ENCODE assay signal across 17 cellular contexts in genomic region chr3:49058011-49058410, GRCh38. TPM values are rescaled to one million over a fixed set of nuclear protein-coding genes. Genes with fewer than 3 reads are reported as not detected.
DNase-seq lines count a peak whose midpoint lies in the region; ATAC-seq, FAIRE-seq and TF ChIP-seq lines count a peak whose summit lies in the region.
"Had no signal": no experiment of that assay in that cellular context is flagged by ENCODE, and none has a peak within 500 bp of the region (broad histone marks: within the 10 kb centered on the region; RNA-seq: fewer than 3 reads in every experiment).

No MANE protein-coding gene starts in this region.

- H3K4me2 ChIP-seq in astrocyte (ENCODE audit: low read length): no peak overlapping the region
- H3K4me2 ChIP-seq in trophoblast cell (ENCODE audit: low read length): no peak overlapping the region
- H3K4me2 ChIP-seq: GM23338 had no signal

- peak overlapping the region; percentile 23 for H3K27ac Mint-ChIP-seq in astrocyte (ENCODE audit: unreplicated experiment)
- no peak overlapping the region for H3K27ac Mint-ChIP-seq in activated T-cell treated with anti-CD3 and anti-CD28 coated beads, Interleukin-2, amount 50 U/mL, for 72 hours
- H3K27ac Mint-ChIP-seq: CD8-positive, alpha-beta T cell; GM23338; IgD-negative memory B cell had no signal

- FAIRE-seq in astrocyte (lab: Jason Lieb, UNC): no peak

- in situ Hi-C loops in Caki2 (cut with HindIII; ENCODE audit: low pct_unique_long_range_greater_than_20kb, low sequenced_read_pairs) (no loop called here), brain microvascular endothelial cell (cut with HindIII; ENCODE audit: low pct_ligation_motif_present, low sequenced_read_pairs) (no loop called here)

- no peak overlapping the region for H4K8ac ChIP-seq in trophoblast cell (ENCODE audit: low read depth, low read length)

- H2BK5ac ChIP-seq in trophoblast cell (ENCODE audit: low read depth, low read length, poor library complexity): no peak overlapping the region

- TF ChIP-seq CTCF in astrocyte (IDR thresholded peaks at IDR 0.05; ENCODE audit: insufficient read depth, low read depth, low read length) (no peak), brain microvascular endothelial cell (IDR thresholded peaks at IDR 0.05; ENCODE audit: low read depth, low read length, missing control alignments) (no peak)

- DNase-seq in Caki2 (ENCODE audit: low read depth) (peak; percentile 4), astrocyte (ENCODE audit: low read depth) (no peak), glomerular visceral epithelial cell (ENCODE audit: extremely low spot score) (peak; percentile 7), trophoblast cell (peak; percentile 4 to 40), NCI-H345 (lab: John Stamatoyannopoulos, UW) (no peak), brain microvascular endothelial cell (no peak)
- DNase-seq in activated T-cell treated with anti-CD3 and anti-CD28 coated beads, Interleukin-2, amount 50 U/mL, for 72 hours: no peak
- DNase-seq: CD8-positive, alpha-beta T cell; COR-L47; DND-41; GF-D8; H7 had no signal

- H3K4me3 ChIP-seq in astrocyte (ENCODE audit: insufficient read depth, low read depth, low read length): no peak overlapping the region
- no peak overlapping the region for H3K4me3 ChIP-seq in trophoblast cell (ENCODE audit: low read depth, low read length)
- H3K4me3 ChIP-seq in brain microvascular endothelial cell (ENCODE audit: low read depth, low read length): no peak overlapping the region
- H3K4me3 ChIP-seq: GM23338 had no signal

- H4K20me1 ChIP-seq in astrocyte (ENCODE audit: insufficient read depth, low read length): peaks cover 50% of the 10 kb centered on the region

- H4K12ac ChIP-seq in trophoblast cell (ENCODE audit: low read depth, low read length): no peak overlapping the region

- H2AK5ac ChIP-seq in trophoblast cell (ENCODE audit: low read length): no peak overlapping the region

- no peak overlapping the region for H3K4me3 Mint-ChIP-seq in astrocyte (ENCODE audit: unreplicated experiment)
- no peak overlapping the region for H3K4me3 Mint-ChIP-seq in activated T-cell treated with anti-CD3 and anti-CD28 coated beads, Interleukin-2, amount 50 U/mL, for 72 hours
- H3K4me3 Mint-ChIP-seq: CD14-positive monocyte; CD8-positive, alpha-beta T cell; GM23338; IgD-negative memory B cell had no signal

- H3K14ac ChIP-seq in trophoblast cell (ENCODE audit: low read length): no peak overlapping the region

- no peak overlapping the region for H2BK120ac ChIP-seq in trophoblast cell (ENCODE audit: insufficient read depth, low read length, poor library complexity)

- no CpG with 5 or more reads among the region's 7 CpGs for WGBS in trophoblast cell (ENCODE audit: extremely low coverage, insufficient coverage, insufficient read length)

- H2AFZ ChIP-seq in astrocyte (ENCODE audit: low read depth, low read length) (no peak overlapping the region), trophoblast cell (ENCODE audit: insufficient read depth, low read length, poor library complexity) (no peak overlapping the region)
- H2AFZ ChIP-seq: GM23338 had no signal

- H3K36me3 ChIP-seq in astrocyte (ENCODE audit: insufficient read depth, low read length) (peaks cover 30% of the 10 kb centered on the region), trophoblast cell (ENCODE audit: control insufficient read depth in 1 of 2, insufficient read depth in 2 of 2, low read length in 2 of 2) (peaks cover 49 to 52% of the 10 kb centered on the region in 2 experiments), brain microvascular endothelial cell (replicated peaks) (peaks cover 42% of the 10 kb centered on the region)

- H3K9me3 ChIP-seq in astrocyte (ENCODE audit: insufficient read depth, low read depth, low read length): no peaks in the 10 kb centered on the region
- peaks cover 2% of the 10 kb centered on the region for H3K9me3 ChIP-seq in trophoblast cell (ENCODE audit: insufficient read depth, low read depth, low read length)

- H3K79me2 ChIP-seq in astrocyte (ENCODE audit: insufficient read depth, low read length) (peaks cover 47% of the 10 kb centered on the region), trophoblast cell (ENCODE audit: control insufficient read depth, insufficient read depth, low read length, poor library complexity) (no peaks in the 10 kb centered on the region)

- H3K4ac ChIP-seq in trophoblast cell (ENCODE audit: low read depth, low read length): no peak overlapping the region

- no peaks in the 10 kb centered on the region for H3K27me3 ChIP-seq in astrocyte (ENCODE audit: insufficient read depth, low read length)
- no peaks in the 10 kb centered on the region for H3K27me3 ChIP-seq in trophoblast cell (ENCODE audit: insufficient read depth, low read length)
- H3K27me3 ChIP-seq in brain microvascular endothelial cell (replicated peaks): no peaks in the 10 kb centered on the region

- H3K18ac ChIP-seq in trophoblast cell (ENCODE audit: low read length): no peak overlapping the region

- no peaks in the 10 kb centered on the region for H3K27me3 Mint-ChIP-seq in astrocyte (ENCODE audit: low read depth, unreplicated experiment)
- no peaks in the 10 kb centered on the region for H3K27me3 Mint-ChIP-seq in activated T-cell treated with anti-CD3 and anti-CD28 coated beads, Interleukin-2, amount 50 U/mL, for 72 hours (ENCODE audit: low read depth)
- H3K27me3 Mint-ChIP-seq: IgD-negative memory B cell had no signal

- H3K9me3 Mint-ChIP-seq in astrocyte (ENCODE audit: unreplicated experiment): no peaks in the 10 kb centered on the region
- no peaks in the 10 kb centered on the region for H3K9me3 Mint-ChIP-seq in activated T-cell treated with anti-CD3 and anti-CD28 coated beads, Interleukin-2, amount 50 U/mL, for 72 hours
- H3K9me3 Mint-ChIP-seq: CD8-positive, alpha-beta T cell; GM23338; IgD-negative memory B cell had no signal

- no peak overlapping the region for H3K27ac ChIP-seq in astrocyte (ENCODE audit: low read depth, low read length)
- no peak overlapping the region for H3K27ac ChIP-seq in trophoblast cell (ENCODE audit: low read depth, low read length)
- no peak overlapping the region for H3K27ac ChIP-seq in brain microvascular endothelial cell
- H3K27ac ChIP-seq: 22Rv1 had no signal

- H3K9ac ChIP-seq in astrocyte (ENCODE audit: low read length) (no peak overlapping the region), trophoblast cell (ENCODE audit: low read length) (no peak overlapping the region)

- no peaks in the 10 kb centered on the region for H3K4me1 Mint-ChIP-seq in astrocyte (ENCODE audit: low read depth, unreplicated experiment)
- no peaks in the 10 kb centered on the region for H3K4me1 Mint-ChIP-seq in activated T-cell treated with anti-CD3 and anti-CD28 coated beads, Interleukin-2, amount 50 U/mL, for 72 hours (ENCODE audit: low read depth)
- H3K4me1 Mint-ChIP-seq: CD14-positive monocyte, GM23338 had no signal

- H2BK12ac ChIP-seq in trophoblast cell (ENCODE audit: low read length): no peak overlapping the region

- no peak overlapping the region for H4K91ac ChIP-seq in trophoblast cell (ENCODE audit: low read depth, low read length)

- no peak overlapping the region for H3K23ac ChIP-seq in trophoblast cell (ENCODE audit: low read length)

- peaks cover 19% of the 10 kb centered on the region for H3K36me3 Mint-ChIP-seq in astrocyte (ENCODE audit: low read depth, unreplicated experiment)
- H3K36me3 Mint-ChIP-seq in activated T-cell treated with anti-CD3 and anti-CD28 coated beads, Interleukin-2, amount 50 U/mL, for 72 hours (ENCODE audit: insufficient read depth in 2 of 2): peaks cover 4 to 19% of the 10 kb centered on the region in 2 donors
- H3K36me3 Mint-ChIP-seq: IgD-negative memory B cell had no signal

- no peaks in the 10 kb centered on the region for H3K4me1 ChIP-seq in astrocyte (ENCODE audit: insufficient read depth, low read length)
- H3K4me1 ChIP-seq in trophoblast cell (ENCODE audit: control insufficient read depth in 1 of 2, insufficient read depth in 2 of 2, low read length in 2 of 2): no peaks in the 10 kb centered on the region

- no peaks in the 10 kb centered on the region for H3K79me1 ChIP-seq in trophoblast cell (ENCODE audit: low read length)

- no peak for ATAC-seq in activated T-cell treated with anti-CD3 and anti-CD28 coated beads, Interleukin-2, amount 50 U/mL, for 72 hours (replicated peaks in 1 of 2)
- no peak for ATAC-seq in GM21576 (IDR thresholded peaks at IDR 0.05; ENCODE audit: unreplicated experiment)
- ATAC-seq: CD8-positive, alpha-beta T cell; GM23338 had no signal

RNA-seq across cellular contexts. Expression of gene IMPDH2, which starts 28.8 kb away (rescaled TPM):
- 222 and 291 TPM in 2 replicates for total RNA-seq in Caki2 (2014; rRNA removed; shearing (Covaris generic); ENCODE audit: low replicate concordance)
- total RNA-seq in astrocyte: 111 and 119 TPM in 2 replicates
- 226 and 229 TPM in 2 replicates for polyA plus RNA-seq in trophoblast cell (2013)
- 100 to 1,000 TPM; 490 to 562 TPM for total RNA-seq in activated T-cell treated with anti-CD3 and anti-CD28 coated beads, Interleukin-2, amount 50 U/mL, for 72 hours

RNA-seq across cellular contexts. Expression of gene QRICH1, which starts 35.9 kb away (rescaled TPM):
- total RNA-seq in Caki2 (2014; rRNA removed; shearing (Covaris generic); ENCODE audit: low replicate concordance): 88.8 and 107 TPM in 2 replicates
- total RNA-seq in astrocyte: 109 and 119 TPM in 2 replicates
- polyA plus RNA-seq in trophoblast cell (2013): 118 and 121 TPM in 2 replicates
- total RNA-seq in activated T-cell treated with anti-CD3 and anti-CD28 coated beads, Interleukin-2, amount 50 U/mL, for 72 hours: 100 to 1,000 TPM; 120 to 123 TPM

RNA-seq across cellular contexts. Expression of gene NDUFAF3, which starts 36.1 kb away (rescaled TPM):
- total RNA-seq in Caki2 (2014; rRNA removed; shearing (Covaris generic); ENCODE audit: low replicate concordance): 170 and 175 TPM in 2 replicates
- total RNA-seq in astrocyte: 75.4 and 84.8 TPM in 2 replicates
- polyA plus RNA-seq in trophoblast cell (2013): 59.8 and 65.4 TPM in 2 replicates
- total RNA-seq in activated T-cell treated with anti-CD3 and anti-CD28 coated beads, Interleukin-2, amount 50 U/mL, for 72 hours: 10 to 100 TPM; 31.9 to 35.1 TPM

RNA-seq across cellular contexts. Expression of gene DALRD3, which starts 39.6 kb away (rescaled TPM):
- 63.4 and 69.7 TPM in 2 replicates for total RNA-seq in Caki2 (2014; rRNA removed; shearing (Covaris generic); ENCODE audit: low replicate concordance)
- 18.5 and 25.1 TPM in 2 replicates for total RNA-seq in astrocyte
- polyA plus RNA-seq in trophoblast cell (2013): 26.4 and 27.5 TPM in 2 replicates
- total RNA-seq in activated T-cell treated with anti-CD3 and anti-CD28 coated beads, Interleukin-2, amount 50 U/mL, for 72 hours: 10 to 100 TPM; 24.8 to 29.8 TPM

RNA-seq across cellular contexts. Expression of gene QARS1, which starts 46.5 kb away (rescaled TPM):
- 241 and 326 TPM in 2 replicates for total RNA-seq in Caki2 (2014; rRNA removed; shearing (Covaris generic); ENCODE audit: low replicate concordance)
- 189 and 231 TPM in 2 replicates for total RNA-seq in astrocyte
- 390 and 404 TPM in 2 replicates for polyA plus RNA-seq in trophoblast cell (2013)
- 100 to 1,000 TPM; 340 to 371 TPM for total RNA-seq in activated T-cell treated with anti-CD3 and anti-CD28 coated beads, Interleukin-2, amount 50 U/mL, for 72 hours

Comparison
In these comparisons a context has a peak if more than half of its experiments do, and no peak if none do; other contexts are left out.
1. DNase-seq: peak in Caki2 (single experiment), glomerular visceral epithelial cell (single experiment) and trophoblast cell (2 of 2); none in astrocyte (single experiment), NCI-H345 (single experiment), activated T-cell treated with anti-CD3 and anti-CD28 coated beads, Interleukin-2, amount 50 U/mL, for 72 hours (0 of 2) and brain microvascular endothelial cell (single experiment).